ENCODE assay signal across 17 cellular contexts in genomic region chr5:53063176-53063575, GRCh38.
"Had no signal": no experiment of that assay in that cellular context is flagged by ENCODE, and none has a peak within 500 bp of the region (broad histone marks: within the 10 kb centered on the region; RNA-seq: fewer than 3 reads in every experiment).

No MANE protein-coding gene starts in this region.

- ATAC-seq: natural killer cell treated with Interleukin-12 subunit alpha and Interleukin-12 subunit beta and Interleukin-15 and Interleukin-18, amount 100 ng/mL, for 72 hours; sciatic nerve; upper lobe of right lung had no signal

- H3K36me3 ChIP-seq: ascending aorta, cardiac muscle cell, prostate gland had no signal

- H3K4me3 ChIP-seq: ascending aorta, cardiac muscle cell, prostate gland, suprapubic skin, upper lobe of right lung had no signal

- H3K9me3 ChIP-seq: ascending aorta, prostate gland, suprapubic skin, upper lobe of right lung had no signal

- H3K27ac ChIP-seq: ascending aorta, cardiac muscle cell, prostate gland, suprapubic skin, upper lobe of right lung, VCaP had no signal

- DNase-seq: activated CD4-positive, alpha-beta memory T cell treated with anti-CD3 and anti-CD28 coated beads for 36 hours; activated gamma-delta T cell; activated naive CD8-positive, alpha-beta T cell treated with anti-CD3 and anti-CD28 coated beads, Interleukin-2, amount 10 ng/mL, durations not matched to agents 7 days and 5 days; activated T-cell treated with anti-CD3 and anti-CD28 coated beads, Interleukin-2, amount 50 U/mL, for 48 hours; effector CD4-positive, alpha-beta T cell; mammary epithelial cell; nucleus accumbens; stimulated activated CD4-positive, alpha-beta T cell treated with anti-CD3 and anti-CD28 coated beads, Interleukin-2, amount 100 ng/mL, for 48 hours; stimulated activated naive CD4-positive, alpha-beta T cell treated with Interleukin-2 at 50 U/mL for 16 hours; upper lobe of right lung had no signal

- H3K27me3 ChIP-seq: ascending aorta, cardiac muscle cell, suprapubic skin, upper lobe of right lung had no signal

- H3K4me1 ChIP-seq: ascending aorta, prostate gland, upper lobe of right lung had no signal
